Comparison of ENCODE assay signal across 21 cellular contexts in genomic region chr13:51599444-51600176, GRCh38. TPM values are rescaled to one million over a fixed set of nuclear protein-coding genes. Genes with fewer than 3 reads are reported as not detected.
A peak's percentile ranks its signal among the peaks of the same experiment; 100 is the strongest.
DNase-seq lines count a peak whose midpoint lies in the region; ATAC-seq and TF ChIP-seq lines count a peak whose summit lies in the region.
"Had no signal": no experiment of that assay in that cellular context is flagged by ENCODE, and none has a peak within 500 bp of the region (broad histone marks: within the 10 kb centered on the region; RNA-seq: fewer than 3 reads in every experiment).

No MANE protein-coding gene starts in this region.

- no peak overlapping the region for H3K9ac ChIP-seq in H9 (ENCODE audit: extremely low read depth, insufficient read length, low read length)

- H3K14ac ChIP-seq in H9 (ENCODE audit: insufficient read depth, low read length) = no peak overlapping the region

- no peak overlapping the region for H2BK12ac ChIP-seq in H9 (ENCODE audit: insufficient read length, low read depth, low read length)

- H3K4me1 ChIP-seq in H9 (ENCODE audit: insufficient read depth, low read length) = peaks cover 9% of the 10 kb centered on the region; the same call in 1 of the 2 replicates
- peaks cover 0 to 1% of the 10 kb centered on the region in 2 donors for H3K4me1 ChIP-seq in naive thymus-derived CD4-positive, alpha-beta T cell (ENCODE audit: control insufficient read depth in 2 of 2, insufficient read depth in 2 of 2, low read length in 2 of 2)
- H3K4me1 ChIP-seq: transverse colon had no signal

- H2BK120ac ChIP-seq in H9 (ENCODE audit: low read depth, low read length, poor library complexity, severe bottlenecking) = no peak overlapping the region

- H2AK5ac ChIP-seq in H9 (ENCODE audit: insufficient read length, low read length) = no peak overlapping the region

- H2BK15ac ChIP-seq in H9 (ENCODE audit: low read depth, low read length) = no peak overlapping the region

- H3K23ac ChIP-seq in H9 (ENCODE audit: insufficient read length, low read depth, low read length) = no peak overlapping the region

- no peak overlapping the region for H3K27ac Mint-ChIP-seq in H9
- peak overlapping the region; percentile 32 for H3K27ac Mint-ChIP-seq in activated T-helper 17 cell treated with anti-CD3 and anti-CD28 coated beads, Interleukin-2, amount 50 U/mL, for 72 hours
- peak overlapping the region in 2 of 9 donors; percentile 46 to 79 for H3K27ac Mint-ChIP-seq in naive thymus-derived CD4-positive, alpha-beta T cell
- H3K27ac Mint-ChIP-seq: activated naive CD4-positive, alpha-beta T cell treated with anti-CD3 and anti-CD28 coated beads for 36 hours had no signal

- POLR2A ChIA-PET in naive thymus-derived CD4-positive, alpha-beta T cell (lab: Charles Lee) = no interaction called here

- DNase-seq in SKM-1 treated with dmso at 0.1 percent for 144 hours (lab: John Stamatoyannopoulos, UW; ENCODE audit: unreplicated experiment) = peak; percentile 31
- no peak for DNase-seq in SKM-1 (lab: John Stamatoyannopoulos, UW; ENCODE audit: unreplicated experiment)
- no peak for DNase-seq in H9
- DNase-seq in naive thymus-derived CD4-positive, alpha-beta T cell = no peak
- DNase-seq in NCI-H2171 (lab: John Stamatoyannopoulos, UW) = no peak
- no peak for DNase-seq in NCI-H146 (lab: John Stamatoyannopoulos, UW)
- DNase-seq: activated naive CD4-positive, alpha-beta T cell treated with anti-CD3 and anti-CD28 coated beads for 36 hours; body of pancreas; COR-L47; dorsolateral prefrontal cortex; esophagus squamous epithelium; heart right ventricle; islet precursor cell; pancreas; PC-3; transverse colon had no signal

- H4K91ac ChIP-seq in H9 (ENCODE audit: insufficient read length, low read depth, low read length) = no peak overlapping the region

- H3K4me1 Mint-ChIP-seq in H9 = peaks cover 46 to 56% of the 10 kb centered on the region in 2 experiments
- peaks cover 42% of the 10 kb centered on the region for H3K4me1 Mint-ChIP-seq in activated T-helper 17 cell treated with anti-CD3 and anti-CD28 coated beads, Interleukin-2, amount 50 U/mL, for 72 hours
- peaks cover 24 to 62% (median 41%) of the 10 kb centered on the region in 7 donors for H3K4me1 Mint-ChIP-seq in naive thymus-derived CD4-positive, alpha-beta T cell

- ATAC-seq in activated T-helper 17 cell treated with anti-CD3 and anti-CD28 coated beads, Interleukin-2, amount 50 U/mL, for 72 hours (replicated peaks) = peak; percentile 26
- peak; percentile 60 for ATAC-seq in naive thymus-derived CD4-positive, alpha-beta T cell
- no peak for ATAC-seq in GM21825 (IDR thresholded peaks at IDR 0.05; ENCODE audit: unreplicated experiment)
- ATAC-seq: A549, heart right ventricle, PC-3 had no signal

- H3K79me1 ChIP-seq in H9 (ENCODE audit: insufficient read depth, low read depth, low read length, poor library complexity, severe bottlenecking) = peaks cover 9% of the 10 kb centered on the region

- H3K4me3 ChIP-seq in naive thymus-derived CD4-positive, alpha-beta T cell (ENCODE audit: low read length) = no peak overlapping the region
- H3K4me3 ChIP-seq: A549, body of pancreas, dorsolateral prefrontal cortex, esophagus squamous epithelium, heart right ventricle, pancreas, skin epidermis, transverse colon had no signal

- no peaks in the 10 kb centered on the region for H3K23me2 ChIP-seq in H9 (ENCODE audit: insufficient read length, low read depth, low read length, poor library complexity, severe bottlenecking)

- H3K79me2 ChIP-seq in H9 (ENCODE audit: insufficient read depth, low read length) = peaks cover 19% of the 10 kb centered on the region; the same call in 1 of the 2 replicates

- H4K5ac ChIP-seq in H9 (ENCODE audit: insufficient read length, low read depth, low read length) = no peak overlapping the region

- no peak overlapping the region for H2AFZ ChIP-seq in H9 (ENCODE audit: low read length)

- no peak overlapping the region for H3K4me3 Mint-ChIP-seq in H9
- peak overlapping the region; percentile 51 for H3K4me3 Mint-ChIP-seq in activated T-helper 17 cell treated with anti-CD3 and anti-CD28 coated beads, Interleukin-2, amount 50 U/mL, for 72 hours
- H3K4me3 Mint-ChIP-seq in naive thymus-derived CD4-positive, alpha-beta T cell = peak overlapping the region in 2 of 10 donors; percentile 9 to 53
- H3K4me3 Mint-ChIP-seq: activated naive CD4-positive, alpha-beta T cell treated with anti-CD3 and anti-CD28 coated beads for 36 hours had no signal

- H3K56ac ChIP-seq in H9 (ENCODE audit: insufficient read length, low read depth, low read length) = no peak overlapping the region

- no peaks in the 10 kb centered on the region for H3K27me3 ChIP-seq in H9 (ENCODE audit: insufficient read depth, low read length)
- no peaks in the 10 kb centered on the region for H3K27me3 ChIP-seq in naive thymus-derived CD4-positive, alpha-beta T cell (ENCODE audit: control insufficient read depth in 2 of 2, insufficient read depth in 2 of 2, low read length in 2 of 2)
- H3K27me3 ChIP-seq: body of pancreas, dorsolateral prefrontal cortex, esophagus squamous epithelium, heart right ventricle, pancreas, transverse colon had no signal

- CTCF ChIA-PET in naive thymus-derived CD4-positive, alpha-beta T cell (lab: Charles Lee) = interaction anchor here (0.6 kb wide), 1 partner anchor 894 kb away, joined by 9 read pairs; no protein-coding TSS in a partner anchor

- H2BK5ac ChIP-seq in H9 (ENCODE audit: insufficient read length, low read length) = no peak overlapping the region

- H3K27me3 Mint-ChIP-seq in H9 (ENCODE audit: low read depth) = no peaks in the 10 kb centered on the region
- H3K27me3 Mint-ChIP-seq in activated T-helper 17 cell treated with anti-CD3 and anti-CD28 coated beads, Interleukin-2, amount 50 U/mL, for 72 hours = no peaks in the 10 kb centered on the region
- H3K27me3 Mint-ChIP-seq in naive thymus-derived CD4-positive, alpha-beta T cell = no peaks in the 10 kb centered on the region

- H2BK20ac ChIP-seq in H9 (ENCODE audit: low read depth, low read length, poor library complexity, severe bottlenecking) = no peak overlapping the region

- peaks cover 4 to 5% (median 5%) of the 10 kb centered on the region in 3 experiments; a peak in 3 of 7 replicates for H3K36me3 Mint-ChIP-seq in H9 (ENCODE audit: insufficient read depth in 1 of 3, low read depth in 3 of 3)
- peaks cover 13% of the 10 kb centered on the region for H3K36me3 Mint-ChIP-seq in activated T-helper 17 cell treated with anti-CD3 and anti-CD28 coated beads, Interleukin-2, amount 50 U/mL, for 72 hours (ENCODE audit: low read depth)
- H3K36me3 Mint-ChIP-seq in naive thymus-derived CD4-positive, alpha-beta T cell = peaks cover 0 to 24% (median 12%) of the 10 kb centered on the region in 5 donors

- intact Hi-C loops in naive thymus-derived CD4-positive, alpha-beta T cell (cut with micrococcal nuclease) = no loop called here

- H3K4me2 ChIP-seq in H9 (ENCODE audit: insufficient read depth, insufficient read length, low read length) = no peak overlapping the region
- H3K4me2 ChIP-seq: A549 had no signal

- H3K9me3 Mint-ChIP-seq in H9 = no peaks in the 10 kb centered on the region
- H3K9me3 Mint-ChIP-seq in activated T-helper 17 cell treated with anti-CD3 and anti-CD28 coated beads, Interleukin-2, amount 50 U/mL, for 72 hours = no peaks in the 10 kb centered on the region
- no peaks in the 10 kb centered on the region for H3K9me3 Mint-ChIP-seq in naive thymus-derived CD4-positive, alpha-beta T cell
- H3K9me3 Mint-ChIP-seq: activated naive CD4-positive, alpha-beta T cell treated with anti-CD3 and anti-CD28 coated beads for 36 hours had no signal

- no peak overlapping the region for H3K27ac ChIP-seq in H9 (ENCODE audit: insufficient read length, low read depth, low read length)
- no peak overlapping the region for H3K27ac ChIP-seq in naive thymus-derived CD4-positive, alpha-beta T cell (ENCODE audit: low read depth, low read length)
- H3K27ac ChIP-seq: A549, esophagus squamous epithelium, skin epidermis, transverse colon, VCaP had no signal

- H3K9me3 ChIP-seq in H9 (ENCODE audit: control insufficient read depth, low read depth, low read length) = no peaks in the 10 kb centered on the region
- no peaks in the 10 kb centered on the region for H3K9me3 ChIP-seq in naive thymus-derived CD4-positive, alpha-beta T cell (ENCODE audit: control insufficient read depth in 2 of 3, low read length in 3 of 3)
- H3K9me3 ChIP-seq: A549, body of pancreas, esophagus squamous epithelium, heart right ventricle, pancreas, transverse colon had no signal

- TF ChIP-seq CTCF in H9 (conservative IDR thresholded peaks at IDR 0.05) = peak; percentile 22; the same call in 1 of the 3 replicates

- no peaks in the 10 kb centered on the region for H3K36me3 ChIP-seq in naive thymus-derived CD4-positive, alpha-beta T cell (ENCODE audit: control insufficient read depth in 2 of 3, insufficient read depth in 3 of 3, low read length in 3 of 3)
- H3K36me3 ChIP-seq: heart right ventricle, pancreas, transverse colon had no signal

- H3K18ac ChIP-seq in H9 (ENCODE audit: insufficient read length, low read depth, low read length) = no peak overlapping the region

- H4K8ac ChIP-seq in H9 (replicated peaks; ENCODE audit: insufficient read length, low read depth, low read length) = no peak overlapping the region

- no peak overlapping the region for H3K4ac ChIP-seq in H9 (ENCODE audit: low read depth, low read length)

- H3T11ph ChIP-seq in H9 (ENCODE audit: low read length) = no peak overlapping the region

- H4K20me1 ChIP-seq in H9 (ENCODE audit: control insufficient read depth, insufficient read depth, insufficient read length) = no peaks in the 10 kb centered on the region

RNA-seq across cellular contexts. Expression of gene WDFY2, which starts 15.3 kb away (rescaled TPM):
- 22.7 and 26.4 TPM in 2 replicates for total RNA-seq in H9 (2021)
- total RNA-seq in activated T-helper 17 cell treated with anti-CD3 and anti-CD28 coated beads, Interleukin-2, amount 50 U/mL, for 72 hours = 10 to 100 TPM; 16.8 to 31.5 TPM
- 10 to 100 TPM; 13.3 to 44.3 (median 21.1) TPM for total RNA-seq in naive thymus-derived CD4-positive, alpha-beta T cell
- 1 to 10 TPM; 3.2 to 4.7 TPM for polyA plus RNA-seq in naive thymus-derived CD4-positive, alpha-beta T cell
